ENCODE assay signal across 11 cellular contexts in the genomic region with DNA sequence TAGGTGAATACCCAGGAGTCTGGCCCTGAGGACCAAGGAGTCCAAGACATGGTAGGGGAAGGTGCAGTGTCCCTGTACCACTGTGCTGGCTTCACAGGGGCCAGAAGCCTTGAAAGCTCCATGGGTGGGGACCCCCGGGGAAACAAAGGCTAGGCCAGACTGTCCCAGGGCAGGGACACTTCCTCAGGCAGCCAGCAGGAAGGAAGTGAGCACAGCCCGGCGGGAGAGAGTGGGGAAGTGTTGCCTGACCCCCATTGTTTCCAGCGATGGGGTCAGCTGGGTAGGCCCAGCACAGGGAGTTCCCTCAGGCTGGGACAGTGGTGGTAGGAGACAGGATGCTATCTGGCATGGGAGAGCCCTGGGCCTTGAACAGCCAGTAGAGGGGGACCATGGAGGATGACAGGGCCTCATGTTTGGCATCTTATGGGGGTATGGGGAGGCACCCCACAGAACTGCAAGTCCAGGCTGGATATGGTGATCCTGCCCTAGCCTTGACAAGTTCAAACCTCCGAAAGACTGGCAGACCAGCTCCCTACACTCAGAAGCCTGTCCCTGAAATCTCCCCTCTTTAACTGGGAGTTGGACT. TPM values are rescaled to one million over a fixed set of nuclear protein-coding genes. Genes with fewer than 3 reads are reported as not detected.
DNase-seq lines count a peak whose midpoint lies in the region; ATAC-seq, FAIRE-seq and TF ChIP-seq lines count a peak whose summit lies in the region.
"Had no signal": no experiment of that assay in that cellular context is flagged by ENCODE, and none has a peak within 500 bp of the region (broad histone marks: within the 10 kb centered on the region; RNA-seq: fewer than 3 reads in every experiment).

No MANE protein-coding gene starts in this region.

- H3K4me3 ChIP-seq in ascending aorta (no peak overlapping the region), kidney (ENCODE audit: low read length in 2 of 2) (peak overlapping the region in 1 of 2 donors; percentile 25), spleen (peak overlapping the region in 5 of 8 donors; percentile 1 to 92 (median 83))

- H3K36me3 ChIP-seq in ascending aorta (peaks cover 0 to 17% of the 10 kb centered on the region in 2 donors), kidney (ENCODE audit: control insufficient read depth in 1 of 2, insufficient read depth in 2 of 2, low read length in 2 of 2) (peaks cover 12 to 15% of the 10 kb centered on the region in 2 donors), spleen (peaks cover 0 to 48% (median 23%) of the 10 kb centered on the region in 6 donors)

- H3K27ac ChIP-seq in ascending aorta = peak overlapping the region; percentile 41 to 53
- peak overlapping the region; percentile 86 to 87 for H3K27ac ChIP-seq in kidney (ENCODE audit: low read depth in 2 of 2, low read length in 2 of 2)
- peak overlapping the region; percentile 86 to 96 (median 93) for H3K27ac ChIP-seq in spleen

- intact Hi-C loops in ascending aorta (cut with DNase I) (no loop called here), kidney (cut with DNase I) (no loop called here), spleen (cut with DNase I; ENCODE audit: low total_unique reads) (loop anchor here (10.0 kb wide), 1 partner anchor 89 kb away; the partner anchor contains the start of gene GNAI2)

- ATAC-seq in GM21447 (IDR thresholded peaks at IDR 0.05; ENCODE audit: unreplicated experiment) (no peak), GM19035 (IDR thresholded peaks at IDR 0.05; ENCODE audit: unreplicated experiment) (no peak)

- 20 to 54% (median 28%) methylated on average over 2 to 5 of the region's 5 CpGs for WGBS in spleen, 5 donors

- TF ChIP-seq CTCF in ascending aorta (IDR thresholded peaks at IDR 0.05) = no peak
- no peak for TF ChIP-seq CTCF in kidney (IDR thresholded peaks at IDR 0.05; ENCODE audit: borderline replicate concordance, extremely low read depth, insufficient read depth)
- peak in 5 of 11 experiments; percentile 13 to 40 (median 20) for TF ChIP-seq CTCF in spleen (IDR thresholded peaks at IDR 0.05 in 8 of 11, conservative IDR thresholded peaks at IDR 0.05 in 3 of 11)

- H3K27me3 ChIP-seq in ascending aorta (no peaks in the 10 kb centered on the region), spleen (replicated peaks in 1 of 7) (no peaks in the 10 kb centered on the region)

- no peaks in the 10 kb centered on the region for H3K9me3 ChIP-seq in ascending aorta
- no peaks in the 10 kb centered on the region for H3K9me3 ChIP-seq in kidney (ENCODE audit: control insufficient read depth in 1 of 2, low read length in 2 of 2)
- no peaks in the 10 kb centered on the region for H3K9me3 ChIP-seq in spleen

- TF ChIP-seq POLR2A in GM12892 (IDR thresholded peaks at IDR 0.05; ENCODE audit: low read depth, low read length) (peak; percentile 26; the same call in 1 of the 2 replicates), spleen (IDR thresholded peaks at IDR 0.05) (no peak)

- FAIRE-seq in GM12892 (lab: Jason Lieb, UNC) (no peak), kidney (lab: Jason Lieb, UNC) (no peak)
- FAIRE-seq: astrocyte had no signal

- peak overlapping the region in 1 of 2 donors; percentile 38 for H3K9ac ChIP-seq in kidney (ENCODE audit: low read length in 2 of 2)

- DNase-seq in GM12892 (ENCODE audit: insufficient read length) = no peak
- DNase-seq in ascending aorta (ENCODE audit: low spot score in 2 of 2) = peak in 1 of 2 donors; percentile 71
- no peak for DNase-seq in kidney
- DNase-seq in spleen = peak; percentile 89
- DNase-seq in AG20443 (ENCODE audit: low spot score) = no peak
- no peak for DNase-seq in NCI-H69 (lab: John Stamatoyannopoulos, UW)
- DNase-seq: DMS 273 treated with DMSO at 0.1 percent for 48 hours, NCI-H1417 treated with DMSO at 0.1 percent for 48 hours had no signal

- H3K4me1 ChIP-seq in ascending aorta = peaks cover 12 to 39% of the 10 kb centered on the region in 2 donors
- peaks cover 31 to 46% of the 10 kb centered on the region in 2 donors for H3K4me1 ChIP-seq in kidney (ENCODE audit: control insufficient read depth in 1 of 2, insufficient read depth in 1 of 2, low read depth in 1 of 2, low read length in 2 of 2)
- peaks cover 39 to 93% (median 88%) of the 10 kb centered on the region in 6 donors for H3K4me1 ChIP-seq in spleen

RNA-seq across cellular contexts. Expression of gene HYAL2, which starts 1.2 kb away (rescaled TPM):
- polyA plus RNA-seq in GM12892 (2012; ENCODE audit: missing spikeins) = 5.8 TPM
- total RNA-seq in ascending aorta (449 TPM), kidney (142 TPM), spleen (100 to 1,000 TPM; 192 to 746 (median 523) TPM)
- polyA plus RNA-seq in kidney (ENCODE audit: insufficient read depth, low read depth, low replicate concordance) (93.2 TPM), spleen (100 to 1,000 TPM; 108 to 155 (median 123) TPM)

RNA-seq across cellular contexts. Expression of gene TUSC2, which starts 4.3 kb away (rescaled TPM):
- 17.0 TPM for polyA plus RNA-seq in GM12892 (2012; ENCODE audit: missing spikeins)
- total RNA-seq in ascending aorta (25.4 TPM), kidney (33.6 TPM), spleen (10 to 100 TPM; 19.4 to 33.6 (median 24.4) TPM)
- polyA plus RNA-seq in kidney (ENCODE audit: insufficient read depth, low read depth, low replicate concordance) (60.0 TPM), spleen (10 to 100 TPM; 20.6 to 36.5 (median 34.4) TPM)

RNA-seq across cellular contexts. Expression of gene RASSF1, which starts 16.9 kb away (rescaled TPM):
- 30.1 TPM for polyA plus RNA-seq in GM12892 (2012; ENCODE audit: missing spikeins)
- total RNA-seq in ascending aorta = 34.9 TPM
- total RNA-seq in kidney = 28.9 TPM
- 19.1 TPM for polyA plus RNA-seq in kidney (ENCODE audit: insufficient read depth, low read depth, low replicate concordance)
- 100 to 1,000 TPM in 1 of 7 donors, 10 to 100 TPM in 6; 48.3 to 113 (median 63.3) TPM for total RNA-seq in spleen
- 10 to 100 TPM; 59.3 to 83.7 (median 81.4) TPM for polyA plus RNA-seq in spleen

RNA-seq across cellular contexts. Expression of gene HYAL1, which starts 20.3 kb away (rescaled TPM):
- 0.49 TPM for polyA plus RNA-seq in GM12892 (2012; ENCODE audit: missing spikeins)
- total RNA-seq in ascending aorta (49.5 TPM), kidney (47.5 TPM), spleen (100 to 1,000 TPM in 5 of 7 donors, 10 to 100 TPM in 2; 46.8 to 172 (median 122) TPM)
- polyA plus RNA-seq in kidney (ENCODE audit: insufficient read depth, low read depth, low replicate concordance) (126 TPM), spleen (10 to 100 TPM; 18.2 to 49.4 (median 46.6) TPM)

RNA-seq across cellular contexts. Expression of gene ZMYND10, which starts 21.8 kb away (rescaled TPM):
- polyA plus RNA-seq in GM12892 (2012; ENCODE audit: missing spikeins) = 0.76 TPM
- total RNA-seq in ascending aorta = not detected
- total RNA-seq in kidney = 14.2 TPM
- 10.0 TPM for polyA plus RNA-seq in kidney (ENCODE audit: insufficient read depth, low read depth, low replicate concordance)
- total RNA-seq in spleen = 1 to 10 TPM in 3 of 7 donors, under 1 TPM in 3, not detected in 1; 0.60 to 2.2 (median 1.1) TPM
- polyA plus RNA-seq in spleen = 1 to 10 TPM in 2 of 3 donors, under 1 TPM in 1; 0.56 to 2.1 (median 1.6) TPM

Comparison
In these comparisons a context has a peak if more than half of its experiments do, and no peak if none do; other contexts are left out.
1. H3K4me3 ChIP-seq: peak in spleen (5 of 8); none in ascending aorta (0 of 2).
2. Peak in every context shown above with its lines, with median percentiles within 50 percentile points of each other: H3K27ac ChIP-seq.